In the genomic region with DNA sequence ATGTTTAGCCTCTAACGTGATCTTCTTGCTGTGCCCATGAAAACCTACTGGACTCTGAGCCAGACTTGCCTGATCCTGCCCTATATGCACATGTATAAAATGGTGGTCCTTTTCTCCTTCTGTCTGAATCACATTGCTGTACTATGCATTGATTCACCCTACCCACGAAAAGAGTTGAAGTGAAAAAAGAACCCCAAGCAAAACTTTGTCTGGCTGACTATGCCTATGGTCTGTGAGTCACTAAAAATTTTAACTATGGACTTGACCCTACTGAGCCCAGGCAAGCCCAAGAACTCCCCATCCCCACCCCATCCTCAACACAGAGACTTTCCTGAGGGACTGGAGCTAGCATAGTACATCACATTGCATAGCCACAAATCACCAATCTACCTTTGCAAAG, we compare ENCODE assay signal across 20 cellular contexts.
DNase-seq lines count a peak whose midpoint lies in the region; ATAC-seq, FAIRE-seq and TF ChIP-seq lines count a peak whose summit lies in the region.
"Had no signal": no experiment of that assay in that cellular context is flagged by ENCODE, and none has a peak within 500 bp of the region (broad histone marks: within the 10 kb centered on the region; RNA-seq: fewer than 3 reads in every experiment).

No MANE protein-coding gene starts in this region.

- H3K4me1 Mint-ChIP-seq in astrocyte (ENCODE audit: low read depth, unreplicated experiment) = peaks cover 13% of the 10 kb centered on the region

- peak; percentile 9 for FAIRE-seq in astrocyte (lab: Jason Lieb, UNC)
- FAIRE-seq: D721Med, K562 had no signal

- H3K27me3 Mint-ChIP-seq in astrocyte (ENCODE audit: low read depth, unreplicated experiment) = no peaks in the 10 kb centered on the region

- peak overlapping the region; percentile 72 for H3K27ac ChIP-seq in astrocyte (ENCODE audit: low read depth, low read length)
- no peak overlapping the region for H3K27ac ChIP-seq in right lobe of liver
- H3K27ac ChIP-seq: PC-9 had no signal

- H3K36me3 Mint-ChIP-seq in astrocyte (ENCODE audit: low read depth, unreplicated experiment) = peaks cover 4% of the 10 kb centered on the region
- H3K36me3 Mint-ChIP-seq: CD8-positive, alpha-beta T cell had no signal

- intact Hi-C loops in right lobe of liver (cut with DNase I) = no loop called here

- peak overlapping the region; percentile 3 for H3K27ac Mint-ChIP-seq in astrocyte (ENCODE audit: unreplicated experiment)
- H3K27ac Mint-ChIP-seq: CD8-positive, alpha-beta T cell had no signal

- ATAC-seq in right lobe of liver = no peak
- ATAC-seq in HG03378 (IDR thresholded peaks at IDR 0.05; ENCODE audit: unreplicated experiment) = no peak
- ATAC-seq: CD8-positive, alpha-beta T cell; HCT116; K562; SK-N-SH treated with all-trans-retinoic acid at 6 μM for 48 hours had no signal

- H3K9me3 Mint-ChIP-seq in astrocyte (ENCODE audit: unreplicated experiment) = peaks cover 25% of the 10 kb centered on the region

- TF ChIP-seq CTCF in astrocyte (IDR thresholded peaks at IDR 0.05; ENCODE audit: insufficient read depth, low read depth, low read length) (no peak), right lobe of liver (IDR thresholded peaks at IDR 0.05) (no peak)

- peaks cover 12% of the 10 kb centered on the region for H3K9me3 ChIP-seq in astrocyte (ENCODE audit: insufficient read depth, low read depth, low read length)
- peaks cover 0 to 7% (median 0%) of the 10 kb centered on the region in 4 donors for H3K9me3 ChIP-seq in right lobe of liver

- H3K9ac ChIP-seq in astrocyte (ENCODE audit: low read length) = peak overlapping the region; percentile 55

- peak; percentile 80 for DNase-seq in HT1080 (ENCODE audit: low read depth)
- DNase-seq in astrocyte (ENCODE audit: low read depth) = peak; percentile 75
- peak; percentile 32 for DNase-seq in fibroblast of peridontal ligament (ENCODE audit: extremely low read depth)
- DNase-seq in right lobe of liver = no peak
- DNase-seq in AML-193 (lab: John Stamatoyannopoulos, UW) = no peak
- DNase-seq in middle frontal gyrus (ENCODE audit: extremely low spot score, low spot score) = no peak
- DNase-seq: CD8-positive, alpha-beta T cell; DMS79 treated with DMSO at 0.1 percent for 48 hours; NCI-H1092 treated with DMSO at 0.1 percent for 48 hours; NCI-H1694; NCI-H2107; NCI-H446 treated with DMSO at 0.1 percent for 48 hours; NCI-H748 treated with DMSO at 0.1 percent for 48 hours; PC-9; SHP77 had no signal

- no peaks in the 10 kb centered on the region for H3K36me3 ChIP-seq in astrocyte (ENCODE audit: insufficient read depth, low read length)
- H3K36me3 ChIP-seq in right lobe of liver = no peaks in the 10 kb centered on the region

- H2AFZ ChIP-seq in astrocyte (ENCODE audit: low read depth, low read length) = peak overlapping the region; percentile 55
- H2AFZ ChIP-seq: PC-9 had no signal

- peak overlapping the region; percentile 79 for H3K4me2 ChIP-seq in astrocyte (ENCODE audit: low read length)
- H3K4me2 ChIP-seq: PC-9 had no signal

- H3K4me1 ChIP-seq in astrocyte (ENCODE audit: insufficient read depth, low read length) (peaks cover 11% of the 10 kb centered on the region), right lobe of liver (no peaks in the 10 kb centered on the region)

- H3K27me3 ChIP-seq in astrocyte (ENCODE audit: insufficient read depth, low read length) = no peaks in the 10 kb centered on the region
- no peaks in the 10 kb centered on the region for H3K27me3 ChIP-seq in right lobe of liver

- H3K4me3 Mint-ChIP-seq in astrocyte (ENCODE audit: unreplicated experiment) = no peak overlapping the region
- H3K4me3 Mint-ChIP-seq: CD8-positive, alpha-beta T cell had no signal

- no peaks in the 10 kb centered on the region for H4K20me1 ChIP-seq in astrocyte (ENCODE audit: insufficient read depth, low read length)

- WGBS in right lobe of liver (ENCODE audit: insufficient coverage, low coverage, low lambda C conversion rate, missing lambda C conversion rate) = 50% methylated on average over 2 of the region's 2 CpGs

- H3K79me2 ChIP-seq in astrocyte (ENCODE audit: insufficient read depth, low read length) = no peaks in the 10 kb centered on the region

- H3K4me3 ChIP-seq in astrocyte (ENCODE audit: insufficient read depth, low read depth, low read length) (peak overlapping the region; percentile 38), right lobe of liver (no peak overlapping the region)
- H3K4me3 ChIP-seq: K562, PC-9 had no signal

- no peak for TF ChIP-seq POLR2A in right lobe of liver (IDR thresholded peaks at IDR 0.05)

Comparison
In these comparisons a context has a peak if more than half of its experiments do, and no peak if none do; other contexts are left out.
1. DNase-seq: peak in HT1080 (single experiment), astrocyte (single experiment) and fibroblast of peridontal ligament (single experiment); none in right lobe of liver (0 of 3), AML-193 (0 of 2) and middle frontal gyrus (single experiment).